In genomic region chr16:30009990-30010816, GRCh38 we compare ENCODE assay signal across 9 cellular contexts. TPM values are rescaled to one million over a fixed set of nuclear protein-coding genes. Genes with fewer than 3 reads are reported as not detected.
DNase-seq lines count a peak whose midpoint lies in the region; ATAC-seq and TF ChIP-seq lines count a peak whose summit lies in the region.
"Had no signal": no experiment of that assay in that cellular context is flagged by ENCODE, and none has a peak within 500 bp of the region (broad histone marks: within the 10 kb centered on the region; RNA-seq: fewer than 3 reads in every experiment).

No MANE protein-coding gene starts in this region.

- no TSS peak for BruUV-seq in Caco-2 (replicated peaks; lab: Mats Ljungman, UMichigan)

- peak overlapping the region; percentile 83 for H3K4me3 ChIP-seq in Caco-2 (ENCODE audit: low read depth, low read length)
- peak overlapping the region; percentile 69 for H3K4me3 ChIP-seq in Loucy (ENCODE audit: low read length, poor library complexity, severe bottlenecking)
- peak overlapping the region; percentile 29 for H3K4me3 ChIP-seq in ovary

- H3K9me3 Mint-ChIP-seq in Caco-2 (ENCODE audit: unreplicated experiment) = no peaks in the 10 kb centered on the region
- H3K9me3 Mint-ChIP-seq in effector memory CD8-positive, alpha-beta T cell = no peaks in the 10 kb centered on the region

- no peaks in the 10 kb centered on the region for H3K9me2 ChIP-seq in Loucy (replicated peaks; ENCODE audit: low read depth, low read length)

- no peak for DNase-seq in Caco-2
- no peak for DNase-seq in effector memory CD8-positive, alpha-beta T cell
- DNase-seq in ovary = no peak
- DNase-seq in effector CD8-positive, alpha-beta T cell (lab: John Stamatoyannopoulos, UW) = no peak
- DNase-seq in GDM1 (lab: John Stamatoyannopoulos, UW) = no peak
- DNase-seq in NCI-H2227 (lab: John Stamatoyannopoulos, UW; ENCODE audit: unreplicated experiment) = no peak
- DNase-seq: right lobe of liver had no signal

- H3K9me3 ChIP-seq in Caco-2 = no peaks in the 10 kb centered on the region
- no peaks in the 10 kb centered on the region for H3K9me3 ChIP-seq in Loucy (ENCODE audit: insufficient read depth, low read depth, low read length)
- no peaks in the 10 kb centered on the region for H3K9me3 ChIP-seq in ovary
- H3K9me3 ChIP-seq: right lobe of liver had no signal

- WGBS in ovary, 3 donors = 12 to 21% (median 17%) methylated on average over 24 to 31 of the region's 31 CpGs

- no peak overlapping the region for H3K9ac ChIP-seq in Loucy (ENCODE audit: low read depth, low read length, poor library complexity, severe bottlenecking)

- CTCF ChIA-PET in Caco-2 (lab: Charles Lee) = interaction anchor here (0.6 kb wide), 1 partner anchor 310 kb away, joined by 3 read pairs; no protein-coding TSS in a partner anchor

- H3K27me3 ChIP-seq in Caco-2 (replicated peaks; ENCODE audit: control insufficient read depth, insufficient read depth, low read length) (no peaks in the 10 kb centered on the region), Loucy (ENCODE audit: insufficient read depth, low read length, poor library complexity, severe bottlenecking) (no peaks in the 10 kb centered on the region), ovary (no peaks in the 10 kb centered on the region)
- H3K27me3 ChIP-seq: right lobe of liver had no signal

- intact Hi-C loops in Caco-2 (cut with micrococcal nuclease; ENCODE audit: unreplicated experiment) = no loop called here
- intact Hi-C loops in ovary (cut with DNase I) = loop anchor here in 3 of 4 donors (5.0 to 10.0 kb wide), 7 partner anchors 43 to 205 kb away; partner anchors contain the start of genes MAZ (in 2 of the 3), CDIPT (in 1 of the 3), KCTD13 (in 1 of the 3) and PRRT2 (in 1 of the 3)

- H3K27ac Mint-ChIP-seq in Caco-2 (ENCODE audit: unreplicated experiment) = no peak overlapping the region
- H3K27ac Mint-ChIP-seq in effector memory CD8-positive, alpha-beta T cell = no peak overlapping the region

- TF ChIP-seq POLR2A in ovary (IDR thresholded peaks at IDR 0.05) = no peak

- H3K36me3 Mint-ChIP-seq in Caco-2 (ENCODE audit: insufficient read depth, unreplicated experiment) = no peaks in the 10 kb centered on the region
- H3K36me3 Mint-ChIP-seq in effector memory CD8-positive, alpha-beta T cell (ENCODE audit: insufficient read depth) = peaks cover 7% of the 10 kb centered on the region

- H3K4me1 Mint-ChIP-seq in Caco-2 (ENCODE audit: low read depth, unreplicated experiment) = no peaks in the 10 kb centered on the region
- peaks cover 11 to 14% of the 10 kb centered on the region in 2 donors for H3K4me1 Mint-ChIP-seq in effector memory CD8-positive, alpha-beta T cell (ENCODE audit: low read depth in 2 of 2)

- H3K4me1 ChIP-seq in Caco-2 = no peaks in the 10 kb centered on the region
- no peaks in the 10 kb centered on the region for H3K4me1 ChIP-seq in Loucy (ENCODE audit: insufficient read depth, low read length, poor library complexity, severe bottlenecking)
- H3K4me1 ChIP-seq in ovary (ENCODE audit: insufficient read depth) = peaks cover 2% of the 10 kb centered on the region

- POLR2A ChIA-PET in Caco-2 (lab: Charles Lee) = no interaction called here

- peak; percentile 16 for ATAC-seq in effector memory CD8-positive, alpha-beta T cell (replicated peaks)
- no peak for ATAC-seq in GM21360 (IDR thresholded peaks at IDR 0.05; ENCODE audit: unreplicated experiment)

- H3K27me3 Mint-ChIP-seq in Caco-2 (ENCODE audit: insufficient read depth, unreplicated experiment) = no peaks in the 10 kb centered on the region
- peaks cover 29 to 45% of the 10 kb centered on the region in 2 donors for H3K27me3 Mint-ChIP-seq in effector memory CD8-positive, alpha-beta T cell

- H3K36me3 ChIP-seq in Caco-2 (ENCODE audit: control insufficient read depth, insufficient read depth, low read length) (no peaks in the 10 kb centered on the region), Loucy (ENCODE audit: insufficient read depth, low read length) (no peaks in the 10 kb centered on the region), ovary (no peaks in the 10 kb centered on the region)
- H3K36me3 ChIP-seq: right lobe of liver had no signal

- H3K79me2 ChIP-seq in Loucy (ENCODE audit: insufficient read depth, low read length) = no peaks in the 10 kb centered on the region

- H3K4me3 Mint-ChIP-seq in Caco-2 (ENCODE audit: unreplicated experiment) = peak overlapping the region; percentile 68
- peak overlapping the region; percentile 77 to 85 for H3K4me3 Mint-ChIP-seq in effector memory CD8-positive, alpha-beta T cell

- no peak overlapping the region for H3K27ac ChIP-seq in ovary
- H3K27ac ChIP-seq: right lobe of liver had no signal

- H3K4me2 ChIP-seq in Loucy (ENCODE audit: low read depth, low read length, poor library complexity, severe bottlenecking) = peak overlapping the region; percentile 71

- no peak for TF ChIP-seq EP300 in ovary (IDR thresholded peaks at IDR 0.05)

- TF ChIP-seq CTCF in Caco-2 (IDR thresholded peaks at IDR 0.05; ENCODE audit: insufficient read depth in 1 of 2, low read depth in 1 of 2, low read length in 1 of 2, severe bottlenecking in 1 of 2, unreplicated experiment in 1 of 2) (no peak), Loucy (conservative IDR thresholded peaks at IDR 0.05; ENCODE audit: low read length) (no peak), ovary (IDR thresholded peaks at IDR 0.05) (no peak)

- H2AFZ ChIP-seq in Loucy (ENCODE audit: low read length) = peak overlapping the region; percentile 55; the same call in 1 of the 2 replicates

- H3F3A ChIP-seq in Loucy (ENCODE audit: low read depth) = no peaks in the 10 kb centered on the region

- no peaks in the 10 kb centered on the region for H4K20me1 ChIP-seq in Loucy (ENCODE audit: insufficient read depth, low read length, poor library complexity, severe bottlenecking)

RNA-seq across cellular contexts. Expression of gene DOC2A, which starts 0.6 kb away (rescaled TPM):
- total RNA-seq in Caco-2 (2022) = 3.5 and 4.5 TPM in 2 replicates
- total RNA-seq in ovary = 1 to 10 TPM; 1.4 to 7.2 (median 4.7) TPM
- 1 to 10 TPM; 1.5 to 3.2 TPM for polyA plus RNA-seq in ovary

RNA-seq across cellular contexts. Expression of gene C16orf92, which starts 12.8 kb away (rescaled TPM):
- total RNA-seq in Caco-2 (2022) (not detected in 2 replicates), ovary (not detected)
- not detected for polyA plus RNA-seq in ovary
- total RNA-seq: right lobe of liver had no signal

RNA-seq across cellular contexts. Expression of gene INO80E, which starts 14.2 kb away (rescaled TPM):
- total RNA-seq in Caco-2 (2022) (58.6 and 58.8 TPM in 2 replicates), ovary (10 to 100 TPM; 23.8 to 71.1 (median 55.5) TPM)
- polyA plus RNA-seq in ovary = 10 to 100 TPM; 38.8 to 81.6 TPM

RNA-seq across cellular contexts. Expression of gene HIRIP3, which starts 14.8 kb away (rescaled TPM):
- total RNA-seq in Caco-2 (2022) = 22.7 and 23.3 TPM in 2 replicates
- total RNA-seq in ovary = 10 to 100 TPM; 11.8 to 22.7 (median 17.1) TPM
- 10 to 100 TPM; 15.8 to 19.0 TPM for polyA plus RNA-seq in ovary

RNA-seq across cellular contexts. Expression of gene TLCD3B, which starts 20.9 kb away (rescaled TPM):
- total RNA-seq in Caco-2 (2022) = 0.48 and 0.60 TPM in 2 replicates
- under 1 TPM in 1 of 7 donors, not detected in 6; 0.15 TPM for total RNA-seq in ovary
- not detected for polyA plus RNA-seq in ovary
- total RNA-seq: right lobe of liver had no signal

Comparison
In these comparisons a context has a peak if more than half of its experiments do, and no peak if none do; other contexts are left out.
1. H3K4me3 ChIP-seq: peak in every context shown above with its lines; median percentile 83 in Caco-2; 69 in Loucy; 29 in ovary.